ENCODE assay signal across 14 cellular contexts in the genomic region with DNA sequence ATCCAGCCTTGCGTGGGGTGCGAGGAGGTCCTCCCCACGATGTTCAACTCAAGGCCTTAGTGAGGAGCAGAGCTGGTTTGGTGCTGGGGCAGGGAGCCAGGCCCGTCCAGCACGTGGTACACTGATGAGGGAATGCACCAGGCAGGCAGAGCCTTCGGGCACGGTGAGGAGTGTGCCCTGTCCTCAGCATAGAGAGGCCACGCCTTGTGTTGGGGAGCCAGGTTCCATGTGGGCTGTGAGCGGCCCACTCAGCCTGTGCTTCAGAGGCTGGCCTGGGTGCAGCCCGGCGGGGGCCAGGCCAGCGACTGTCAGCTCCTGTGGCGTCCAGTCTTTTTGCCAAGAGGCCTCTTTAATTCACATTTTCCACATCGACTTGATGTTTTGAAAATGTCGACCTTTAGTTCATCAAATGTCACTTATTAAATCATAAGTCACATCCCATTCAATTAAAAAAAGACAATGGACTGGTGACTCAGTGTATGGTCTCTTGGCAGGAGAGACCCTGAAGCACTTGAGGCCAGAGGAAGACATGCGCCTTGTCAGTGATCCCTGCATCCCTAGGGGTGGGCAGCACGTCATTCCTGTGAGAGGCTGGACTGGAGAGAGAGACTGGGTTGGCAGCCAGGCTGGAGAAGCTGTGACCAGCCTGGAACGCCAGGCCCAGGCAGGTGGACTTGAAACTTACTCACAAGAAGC. TPM values are rescaled to one million over a fixed set of nuclear protein-coding genes. Genes with fewer than 3 reads are reported as not detected.
DNase-seq lines count a peak whose midpoint lies in the region; ATAC-seq, FAIRE-seq and TF ChIP-seq lines count a peak whose summit lies in the region.
"Had no signal": no experiment of that assay in that cellular context is flagged by ENCODE, and none has a peak within 500 bp of the region (broad histone marks: within the 10 kb centered on the region; RNA-seq: fewer than 3 reads in every experiment).

No MANE protein-coding gene starts in this region.

- H3K9ac ChIP-seq in HepG2 (ENCODE audit: insufficient read depth, low read depth, low read length) = no peak overlapping the region

- CTCF ChIA-PET in CD8-positive, alpha-beta memory T cell (lab: Charles Lee) = interaction anchor here (2.3 kb wide), 1 partner anchor 83 kb away, joined by 6 read pairs; no protein-coding TSS in a partner anchor
- CTCF ChIA-PET in HepG2 (lab: Yijun Ruan, JAX; ENCODE audit: low intra/inter-chr PET ratio, low total read pairs) = no interaction called here

- H4K20me1 ChIP-seq in HepG2 (ENCODE audit: insufficient read depth, low read length) = no peaks in the 10 kb centered on the region

- H3K4me1 ChIP-seq in CD8-positive, alpha-beta memory T cell (ENCODE audit: insufficient read depth, low read length) = peaks cover 30% of the 10 kb centered on the region
- peaks cover 100% of the 10 kb centered on the region for H3K4me1 ChIP-seq in HepG2 (ENCODE audit: insufficient read depth, low read length)

- H3K36me3 ChIP-seq in CD8-positive, alpha-beta memory T cell (ENCODE audit: insufficient read depth, low read length) = no peaks in the 10 kb centered on the region
- peaks cover 4 to 20% of the 10 kb centered on the region in 2 experiments; a peak in 2 of 5 replicates for H3K36me3 ChIP-seq in HepG2 (replicated peaks in 1 of 2; ENCODE audit: control insufficient read depth in 1 of 2, insufficient read depth in 2 of 2, low read length in 2 of 2)

- no peaks in the 10 kb centered on the region for H3K9me3 ChIP-seq in CD8-positive, alpha-beta memory T cell (ENCODE audit: low read length)
- H3K9me3 ChIP-seq in HepG2 (ENCODE audit: low read length) = no peaks in the 10 kb centered on the region

- DNase-seq in CD8-positive, alpha-beta memory T cell = no peak
- DNase-seq in cardiac fibroblast (ENCODE audit: low read depth in 2 of 2) (peak; percentile 45 to 61), HepG2 (ENCODE audit: low spot score) (no peak), NCI-H2171 (lab: John Stamatoyannopoulos, UW) (no peak)
- DNase-seq in activated T-cell treated with anti-CD3 and anti-CD28 coated beads, Interleukin-2, amount 50 U/mL, for 72 hours = no peak
- DNase-seq: activated T-cell treated with anti-CD3 and anti-CD28 coated beads, Interleukin-2, amount 50 U/mL, for 1 hour; Calu3; effector memory CD4-positive, alpha-beta T cell; NCI-H2029 had no signal

- no peak overlapping the region for H3K4me3 ChIP-seq in CD8-positive, alpha-beta memory T cell (ENCODE audit: low read length)
- H3K4me3 ChIP-seq in cardiac fibroblast (replicated peaks in 1 of 2; ENCODE audit: low read depth in 2 of 2, low read length in 2 of 2) = no peak overlapping the region
- H3K4me3 ChIP-seq in HepG2 (replicated peaks in 1 of 3; ENCODE audit: insufficient read depth in 1 of 3, low read depth in 2 of 3, low read length in 3 of 3) = no peak overlapping the region
- H3K4me3 ChIP-seq in skin epidermis = no peak overlapping the region

- FAIRE-seq in HepG2 (lab: Jason Lieb, UNC) = no peak
- FAIRE-seq: GM18507, keratinocyte had no signal

- H3K27ac Mint-ChIP-seq in CD8-positive, alpha-beta memory T cell = peak overlapping the region in 6 of 8 donors; percentile 28 to 97 (median 90)
- H3K27ac Mint-ChIP-seq in activated T-cell treated with anti-CD3 and anti-CD28 coated beads, Interleukin-2, amount 50 U/mL, for 72 hours = no peak overlapping the region

- no peak for TF ChIP-seq EP300 in HepG2 (IDR thresholded peaks at IDR 0.05; ENCODE audit: low read depth in 2 of 2, low read length in 2 of 2)
- no peak for TF ChIP-seq EP300 in HepG2 (CRISPR knock-in tag; IDR thresholded peaks at IDR 0.05; ENCODE audit: borderline replicate concordance)

- ATAC-seq in HepG2 = no peak
- no peak for ATAC-seq in HG03469 (IDR thresholded peaks at IDR 0.05; ENCODE audit: unreplicated experiment)
- no peak for ATAC-seq in HG02571 (IDR thresholded peaks at IDR 0.05; ENCODE audit: unreplicated experiment)
- ATAC-seq in activated T-cell treated with anti-CD3 and anti-CD28 coated beads, Interleukin-2, amount 50 U/mL, for 72 hours (replicated peaks in 1 of 2) = no peak

- in situ Hi-C loops in HepG2 (cut with HindIII; ENCODE audit: extremely low pct_ligation_motif_present, low pct_unique_long_range_greater_than_20kb) = loop anchor here (10.0 kb wide), 1 partner anchor 81 kb away; the partner anchor contains the start of gene DUSP1

- intact Hi-C loops in HepG2 (cut with micrococcal nuclease; ENCODE audit: unreplicated experiment) = no loop called here

- POLR2A ChIA-PET in CD8-positive, alpha-beta memory T cell (lab: Charles Lee) = no interaction called here
- POLR2A ChIA-PET in HepG2 (lab: Yijun Ruan, JAX) = interaction anchor here (1.2 kb wide), 1 partner anchor 84 kb away, joined by 3 read pairs; the partner anchor contains the start of gene DUSP1

- no peak for TF ChIP-seq POLR2A in HepG2 (IDR thresholded peaks at IDR 0.05; ENCODE audit: insufficient read depth in 1 of 2, low read depth in 2 of 2, low read length in 2 of 2)

- TF ChIP-seq CTCF in cardiac fibroblast (IDR thresholded peaks at IDR 0.05; ENCODE audit: low read depth, low read length) (no peak), HepG2 (CRISPR knock-in tag; IDR thresholded peaks at IDR 0.05) (no peak)

- peaks cover 77% of the 10 kb centered on the region for H3K79me2 ChIP-seq in HepG2 (ENCODE audit: insufficient read depth, low read length)

- peaks cover 4 to 17% (median 5%) of the 10 kb centered on the region in 3 donors for H3K36me3 Mint-ChIP-seq in CD8-positive, alpha-beta memory T cell
- peaks cover 0 to 2% of the 10 kb centered on the region in 2 donors for H3K36me3 Mint-ChIP-seq in activated T-cell treated with anti-CD3 and anti-CD28 coated beads, Interleukin-2, amount 50 U/mL, for 72 hours (ENCODE audit: insufficient read depth in 2 of 2)

- TF ChIP-seq RAD21 in HepG2 (CRISPR knock-in tag; IDR thresholded peaks at IDR 0.05) = no peak

- no peaks in the 10 kb centered on the region for H3K9me3 Mint-ChIP-seq in CD8-positive, alpha-beta memory T cell
- H3K9me3 Mint-ChIP-seq in activated T-cell treated with anti-CD3 and anti-CD28 coated beads, Interleukin-2, amount 50 U/mL, for 72 hours = no peaks in the 10 kb centered on the region

- no peak overlapping the region for H3K4me2 ChIP-seq in HepG2 (ENCODE audit: low read depth, low read length)

- no TSS peak for BruUV-seq in HepG2 (replicated peaks; lab: Mats Ljungman, UMichigan)

- H3K27me3 ChIP-seq in CD8-positive, alpha-beta memory T cell (ENCODE audit: insufficient read depth, low read length, poor library complexity, severe bottlenecking) = no peaks in the 10 kb centered on the region
- no peaks in the 10 kb centered on the region for H3K27me3 ChIP-seq in HepG2 (ENCODE audit: control insufficient read depth in 1 of 2, insufficient read depth in 2 of 2, low read length in 2 of 2)

- no peaks in the 10 kb centered on the region for H3K27me3 Mint-ChIP-seq in CD8-positive, alpha-beta memory T cell
- no peaks in the 10 kb centered on the region for H3K27me3 Mint-ChIP-seq in activated T-cell treated with anti-CD3 and anti-CD28 coated beads, Interleukin-2, amount 50 U/mL, for 72 hours (ENCODE audit: low read depth)

- no peak overlapping the region for H3K4me3 Mint-ChIP-seq in CD8-positive, alpha-beta memory T cell
- no peak overlapping the region for H3K4me3 Mint-ChIP-seq in activated T-cell treated with anti-CD3 and anti-CD28 coated beads, Interleukin-2, amount 50 U/mL, for 72 hours

- H2AFZ ChIP-seq in HepG2 (ENCODE audit: low read length) = no peak overlapping the region

- peaks cover 43 to 60% (median 58%) of the 10 kb centered on the region in 3 donors for H3K4me1 Mint-ChIP-seq in CD8-positive, alpha-beta memory T cell
- H3K4me1 Mint-ChIP-seq in activated T-cell treated with anti-CD3 and anti-CD28 coated beads, Interleukin-2, amount 50 U/mL, for 72 hours (ENCODE audit: low read depth) = peaks cover 36% of the 10 kb centered on the region

- 89% methylated on average over 9 of the region's 18 CpGs for WGBS in HepG2 (ENCODE audit: low lambda C conversion rate)

- H3K27ac ChIP-seq in CD8-positive, alpha-beta memory T cell (ENCODE audit: low read depth, low read length) = no peak overlapping the region
- H3K27ac ChIP-seq in HepG2 (ENCODE audit: extremely low read length, insufficient read depth, low read length) (peak overlapping the region; percentile 22), skin epidermis (peak overlapping the region in 15 of 21 experiments; percentile 12 to 88 (median 67))

TF ChIP-seq in HepG2, 621 proteins besides CTCF, POLR2A, EP300 and RAD21 (continues in another document):
- TF ChIP-seq SNAPC2 (CRISPR knock-in tag; IDR thresholded peaks at IDR 0.05) = no peak

RNA-seq across cellular contexts. Expression of gene ERGIC1, which starts 21.7 kb away (rescaled TPM):
- 10 to 100 TPM; 39.7 to 39.9 TPM for total RNA-seq in CD8-positive, alpha-beta memory T cell
- polyA plus RNA-seq in CD8-positive, alpha-beta memory T cell = 25.9 TPM
- 56.6 and 78.5 TPM in 2 replicates for total RNA-seq in HepG2 (2016; rRNA removed; fragmentation: Illumina TruSeq; extraction: Trizol)
- total RNA-seq in HepG2 (2016; cell fraction: cytosol; rRNA removed; fragmentation: Illumina TruSeq; extraction: Trizol; ENCODE audit: low read depth) = 56.7 and 59.9 TPM in 2 replicates
- total RNA-seq in HepG2 (2016; cell fraction: insoluble cytoplasmic fraction; rRNA removed; fragmentation: Illumina TruSeq; extraction: Trizol) = 51.2 and 75.8 TPM in 2 replicates
- total RNA-seq in HepG2 (2016; cell fraction: membrane; rRNA removed; fragmentation: Illumina TruSeq; extraction: Trizol) = 144 and 156 TPM in 2 replicates
- 57.0 and 67.0 TPM in 2 replicates for total RNA-seq in HepG2 (2016; cell fraction: nucleus; rRNA removed; fragmentation: Illumina TruSeq; extraction: Trizol)
- polyA plus RNA-seq in HepG2 (2011; rRNA removed) = 184 and 205 TPM in 2 replicates
- polyA plus RNA-seq in HepG2 (2011; cell fraction: cytosol; rRNA removed) = 216 and 224 TPM in 2 replicates
- polyA plus RNA-seq in HepG2 (2011; cell fraction: nucleus; rRNA removed) = 121 and 137 TPM in 2 replicates
- 145 and 175 TPM in 2 replicates for polyA plus RNA-seq in HepG2 (2012)
- 87.6 and 105 TPM in 2 replicates for polyA plus RNA-seq in HepG2 (2016; cell fraction: cytosol; fragmentation: Illumina TruSeq; extraction: Trizol; ENCODE audit: low read depth)
- polyA plus RNA-seq in HepG2 (2016; cell fraction: insoluble cytoplasmic fraction; fragmentation: Illumina TruSeq; extraction: Trizol; ENCODE audit: low read depth) = 71.8 and 81.7 TPM in 2 replicates
- polyA plus RNA-seq in HepG2 (2016; cell fraction: membrane; fragmentation: Illumina TruSeq; extraction: Trizol; ENCODE audit: low read depth) = 183 and 185 TPM in 2 replicates
- 94.6 and 95.4 TPM in 2 replicates for polyA plus RNA-seq in HepG2 (2016; cell fraction: nucleus; fragmentation: Illumina TruSeq; extraction: Trizol; ENCODE audit: insufficient read depth, low read depth)
- polyA minus RNA-seq in HepG2 (2011; rRNA and poly(A)+ RNA removed; ENCODE audit: low replicate concordance) = 179 and 302 TPM in 2 replicates
- 60.3 and 74.0 TPM in 2 replicates for polyA minus RNA-seq in HepG2 (2011; cell fraction: cytosol; rRNA and poly(A)+ RNA removed)
- polyA minus RNA-seq in HepG2 (2011; cell fraction: nucleus; rRNA and poly(A)+ RNA removed) = 85.1 and 89.6 TPM in 2 replicates
- total RNA-seq in activated T-cell treated with anti-CD3 and anti-CD28 coated beads, Interleukin-2, amount 50 U/mL, for 72 hours = 10 to 100 TPM; 66.3 to 69.3 TPM

Comparison
In these comparisons a context has a peak if more than half of its experiments do, and no peak if none do; other contexts are left out.
1. DNase-seq: peak in cardiac fibroblast (2 of 2); none in CD8-positive, alpha-beta memory T cell (0 of 5), HepG2 (single experiment), NCI-H2171 (single experiment) and activated T-cell treated with anti-CD3 and anti-CD28 coated beads, Interleukin-2, amount 50 U/mL, for 72 hours (0 of 2).